8 cellular contexts compared by ENCODE assay signal in the genomic region with DNA sequence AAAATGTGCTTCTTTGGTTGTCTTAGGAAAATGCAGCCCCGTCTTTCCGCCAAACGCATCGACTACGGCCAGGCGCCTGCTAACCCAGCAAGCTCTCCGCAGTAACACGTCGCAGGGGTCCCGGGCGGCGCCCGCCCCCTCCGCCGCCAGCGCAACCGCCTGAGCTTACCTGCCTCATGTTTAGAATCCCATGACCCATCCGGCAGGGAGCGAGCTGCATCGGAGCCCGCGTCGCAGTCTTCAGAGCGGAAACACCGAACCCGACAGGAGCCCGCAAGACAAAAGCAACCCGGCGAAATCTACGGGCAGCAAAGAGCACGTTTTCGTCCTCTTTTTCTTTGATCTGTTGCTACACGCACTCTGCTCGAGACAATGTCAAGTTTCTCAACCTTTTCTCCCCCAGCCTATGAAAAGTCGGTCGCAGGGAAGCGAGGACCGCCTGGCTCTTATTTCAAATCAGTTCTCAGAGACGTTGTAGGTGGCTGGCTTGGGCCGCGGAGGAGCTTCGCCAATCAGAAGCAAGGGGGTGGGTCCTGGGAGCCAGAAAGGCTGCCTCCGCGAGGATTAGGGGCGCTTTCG. TPM values are rescaled to one million over a fixed set of nuclear protein-coding genes. Genes with fewer than 3 reads are reported as not detected.
DNase-seq lines count a peak whose midpoint lies in the region; ATAC-seq, FAIRE-seq and TF ChIP-seq lines count a peak whose summit lies in the region.

A gene with protein sequence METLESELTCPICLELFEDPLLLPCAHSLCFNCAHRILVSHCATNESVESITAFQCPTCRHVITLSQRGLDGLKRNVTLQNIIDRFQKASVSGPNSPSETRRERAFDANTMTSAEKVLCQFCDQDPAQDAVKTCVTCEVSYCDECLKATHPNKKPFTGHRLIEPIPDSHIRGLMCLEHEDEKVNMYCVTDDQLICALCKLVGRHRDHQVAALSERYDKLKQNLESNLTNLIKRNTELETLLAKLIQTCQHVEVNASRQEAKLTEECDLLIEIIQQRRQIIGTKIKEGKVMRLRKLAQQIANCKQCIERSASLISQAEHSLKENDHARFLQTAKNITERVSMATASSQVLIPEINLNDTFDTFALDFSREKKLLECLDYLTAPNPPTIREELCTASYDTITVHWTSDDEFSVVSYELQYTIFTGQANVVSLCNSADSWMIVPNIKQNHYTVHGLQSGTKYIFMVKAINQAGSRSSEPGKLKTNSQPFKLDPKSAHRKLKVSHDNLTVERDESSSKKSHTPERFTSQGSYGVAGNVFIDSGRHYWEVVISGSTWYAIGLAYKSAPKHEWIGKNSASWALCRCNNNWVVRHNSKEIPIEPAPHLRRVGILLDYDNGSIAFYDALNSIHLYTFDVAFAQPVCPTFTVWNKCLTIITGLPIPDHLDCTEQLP (minus strand): TSS at position 465 of the 579 bp plus-strand sequence. CDS start 53,038 bp downstream, outside the sequence.

- no peaks in the 10 kb centered on the region for H3K9me2 ChIP-seq in OCI-LY1 (ENCODE audit: low read depth, low read length)

- no peaks in the 10 kb centered on the region for H3F3A ChIP-seq in OCI-LY1 (ENCODE audit: insufficient read depth, low read length)

- H3K4me3 Mint-ChIP-seq in stimulated activated effector memory CD8-positive, alpha-beta T cell treated with anti-CD3 and anti-CD28 coated beads, Interleukin-12 subunit alpha, Interleukin-12 subunit beta, amount 100 ng/mL, for 72 hours: peak within 1 kb of the TSS; percentile 51

- DNase-seq in COLO829 (ENCODE audit: low spot score): peak; percentile 35
- DNase-seq in coronary artery (ENCODE audit: low spot score): peak; percentile 76
- peak; percentile 62 to 74 for DNase-seq in left colon
- DNase-seq in stimulated activated effector memory CD8-positive, alpha-beta T cell treated with anti-CD3 and anti-CD28 coated beads, Interleukin-12 subunit alpha, Interleukin-12 subunit beta, amount 100 ng/mL, for 72 hours (ENCODE audit: low spot score in 2 of 2): no peak
- DNase-seq in urothelium cell line (ENCODE audit: low spot score): no peak

- H3K4me1 Mint-ChIP-seq in stimulated activated effector memory CD8-positive, alpha-beta T cell treated with anti-CD3 and anti-CD28 coated beads, Interleukin-12 subunit alpha, Interleukin-12 subunit beta, amount 100 ng/mL, for 72 hours: no peaks in the 10 kb centered on the region

- intact Hi-C loops in left colon (cut with DNase I, micrococcal nuclease): no loop called here

- no peaks in the 10 kb centered on the region for H3K36me3 Mint-ChIP-seq in stimulated activated effector memory CD8-positive, alpha-beta T cell treated with anti-CD3 and anti-CD28 coated beads, Interleukin-12 subunit alpha, Interleukin-12 subunit beta, amount 100 ng/mL, for 72 hours

- H3K9me3 ChIP-seq in OCI-LY1 (ENCODE audit: low read length): no peaks in the 10 kb centered on the region

- no peak within 1 kb of the TSS for H3K27ac Mint-ChIP-seq in stimulated activated effector memory CD8-positive, alpha-beta T cell treated with anti-CD3 and anti-CD28 coated beads, Interleukin-12 subunit alpha, Interleukin-12 subunit beta, amount 100 ng/mL, for 72 hours

- H3K27ac ChIP-seq in OCI-LY1 (ENCODE audit: low read depth, low read length, poor library complexity, severe bottlenecking): no peak within 1 kb of the TSS
- H3K27ac ChIP-seq in coronary artery: peak within 1 kb of the TSS in 1 of 2 donors; percentile 70

- H3K4me2 ChIP-seq in OCI-LY1 (ENCODE audit: low read length): peak within 1 kb of the TSS; percentile 53

- H4K20me1 ChIP-seq in OCI-LY1 (ENCODE audit: insufficient read depth, low read length): no peaks in the 10 kb centered on the region

- no peak within 1 kb of the TSS for H3K9ac ChIP-seq in OCI-LY1 (ENCODE audit: low read length)

- ATAC-seq in HG03025 (IDR thresholded peaks at IDR 0.05; ENCODE audit: low FRiP score, unreplicated experiment) (peak; percentile 5), left colon (peak; percentile 56), GM18520 (IDR thresholded peaks at IDR 0.05; ENCODE audit: unreplicated experiment) (no peak)
- ATAC-seq in stimulated activated effector memory CD8-positive, alpha-beta T cell treated with anti-CD3 and anti-CD28 coated beads, Interleukin-12 subunit alpha, Interleukin-12 subunit beta, amount 100 ng/mL, for 72 hours: no peak

- no peaks in the 10 kb centered on the region for H3K27me3 ChIP-seq in OCI-LY1 (ENCODE audit: insufficient read depth, low read length)

- no peaks in the 10 kb centered on the region for H3K9me3 Mint-ChIP-seq in stimulated activated effector memory CD8-positive, alpha-beta T cell treated with anti-CD3 and anti-CD28 coated beads, Interleukin-12 subunit alpha, Interleukin-12 subunit beta, amount 100 ng/mL, for 72 hours

- no peaks in the 10 kb centered on the region for H3K36me3 ChIP-seq in OCI-LY1 (ENCODE audit: insufficient read depth, low read length)

- no peaks in the 10 kb centered on the region for H3K79me2 ChIP-seq in OCI-LY1 (ENCODE audit: insufficient read depth, low read length)

- TF ChIP-seq CTCF in OCI-LY1 (IDR thresholded peaks at IDR 0.05; ENCODE audit: low read length): no peak
- TF ChIP-seq CTCF in coronary artery (IDR thresholded peaks at IDR 0.05): no peak

- no peak within 1 kb of the TSS for H2AFZ ChIP-seq in OCI-LY1 (ENCODE audit: low read length)

- no peak for FAIRE-seq in urothelium cell line (lab: Jason Lieb, UNC)

- peak within 1 kb of the TSS; percentile 45 for H3K4me3 ChIP-seq in OCI-LY1 (ENCODE audit: low read depth, low read length, poor library complexity, severe bottlenecking)
- peak within 1 kb of the TSS; percentile 75 for H3K4me3 ChIP-seq in coronary artery

- H3K4me1 ChIP-seq in OCI-LY1 (ENCODE audit: insufficient read depth, low read length, severe bottlenecking): no peaks in the 10 kb centered on the region

RNA-seq across cellular contexts. Expression of the gene that starts here (rescaled TPM):
- 10 to 100 TPM; 38.5 to 40.1 TPM for total RNA-seq in left colon

Comparison
In these comparisons a context has a peak if more than half of its experiments do, and no peak if none do; other contexts are left out.
1. DNase-seq: peak in COLO829 (single experiment), coronary artery (single experiment) and left colon (2 of 2); none in stimulated activated effector memory CD8-positive, alpha-beta T cell treated with anti-CD3 and anti-CD28 coated beads, Interleukin-12 subunit alpha, Interleukin-12 subunit beta, amount 100 ng/mL, for 72 hours (0 of 2) and urothelium cell line (single experiment).
2. ATAC-seq: peak in HG03025 (single experiment) and left colon (single experiment); none in stimulated activated effector memory CD8-positive, alpha-beta T cell treated with anti-CD3 and anti-CD28 coated beads, Interleukin-12 subunit alpha, Interleukin-12 subunit beta, amount 100 ng/mL, for 72 hours (single experiment) and GM18520 (single experiment).